Comparison of ENCODE assay signal across 3 cellular contexts in genomic region chr13:74732736-74733135, GRCh38.
TF ChIP-seq lines count a peak whose summit lies in the region.

No MANE protein-coding gene starts in this region.

TF ChIP-seq in GM23338, 12 proteins besides CTCF, POLR2A, EP300 and RAD21 (continues in another document):
- TF ChIP-seq CREB1 (CRISPR knock-in tag; IDR thresholded peaks at IDR 0.05; ENCODE audit: low read depth) (no peak), POLR2AphosphoS5 (IDR thresholded peaks at IDR 0.05; ENCODE audit: low read depth) (no peak), JUNB (IDR thresholded peaks at IDR 0.05; ENCODE audit: unreplicated experiment) (no peak), ZNF114 (CRISPR knock-in tag; IDR thresholded peaks at IDR 0.05) (no peak), ZNF331 (CRISPR knock-in tag; IDR thresholded peaks at IDR 0.05; ENCODE audit: low read depth) (no peak), EZH2 (IDR thresholded peaks at IDR 0.05; ENCODE audit: low read depth, unreplicated experiment) (no peak), NANOG (IDR thresholded peaks at IDR 0.05; ENCODE audit: borderline replicate concordance) (no peak), ZNF462 (CRISPR knock-in tag; IDR thresholded peaks at IDR 0.05) (no peak)

TF ChIP-seq in WTC11, 78 proteins besides CTCF, POLR2A, EP300 and RAD21:
- no peak for TF ChIP-seq PRDM15 (CRISPR knock-in tag; IDR thresholded peaks at IDR 0.05)
- no peak for TF ChIP-seq GTF2I (CRISPR knock-in tag; conservative IDR thresholded peaks at IDR 0.05)
- no peak for TF ChIP-seq GABPB1 (CRISPR knock-in tag; IDR thresholded peaks at IDR 0.05)
- no peak for TF ChIP-seq ZNF232 (CRISPR knock-in tag; IDR thresholded peaks at IDR 0.05)
- no peak for TF ChIP-seq RORB (CRISPR knock-in tag; IDR thresholded peaks at IDR 0.05)
- no peak for TF ChIP-seq ATF1 (CRISPR knock-in tag; IDR thresholded peaks at IDR 0.05)
- TF ChIP-seq AFF4 (CRISPR knock-in tag; IDR thresholded peaks at IDR 0.05; ENCODE audit: borderline replicate concordance) = no peak
- TF ChIP-seq NFE2L1 (CRISPR knock-in tag; IDR thresholded peaks at IDR 0.05) = no peak
- TF ChIP-seq E2F1 (CRISPR knock-in tag; IDR thresholded peaks at IDR 0.05) = no peak
- TF ChIP-seq ATF2 (CRISPR knock-in tag; IDR thresholded peaks at IDR 0.05; ENCODE audit: borderline replicate concordance, low read depth) = no peak
- TF ChIP-seq ERG (CRISPR knock-in tag; IDR thresholded peaks at IDR 0.05) = no peak
- no peak for TF ChIP-seq ESRRA (CRISPR knock-in tag; IDR thresholded peaks at IDR 0.05; ENCODE audit: borderline replicate concordance)
- no peak for TF ChIP-seq MXD4 (CRISPR knock-in tag; IDR thresholded peaks at IDR 0.05; ENCODE audit: borderline replicate concordance)
TF ChIP-seq in WTC11: peak in this region for 0.

TF ChIP-seq in H1, 55 proteins besides CTCF, POLR2A, EP300 and RAD21:
- TF ChIP-seq SIN3A (conservative IDR thresholded peaks at IDR 0.05 in 1 of 2, IDR thresholded peaks at IDR 0.05 in 1 of 2; ENCODE audit: low read depth in 1 of 2, low read length in 2 of 2) = no peak
- TF ChIP-seq SP4 (IDR thresholded peaks at IDR 0.05; ENCODE audit: low read length) = no peak
- no peak for TF ChIP-seq TAF1 (IDR thresholded peaks at IDR 0.05; ENCODE audit: low read depth, low read length)
- TF ChIP-seq MAX (IDR thresholded peaks at IDR 0.05) = no peak
- TF ChIP-seq ATF3 (IDR thresholded peaks at IDR 0.05; ENCODE audit: insufficient read depth, low read depth, low read length) = no peak
- no peak for TF ChIP-seq NANOG (IDR thresholded peaks at IDR 0.05; ENCODE audit: insufficient read depth, low read depth, low read length, poor library complexity, severe bottlenecking)
- TF ChIP-seq RBBP5 (IDR thresholded peaks at IDR 0.05; ENCODE audit: borderline replicate concordance, low read depth, low read length) = no peak
- TF ChIP-seq EZH2 (IDR thresholded peaks at IDR 0.05; ENCODE audit: low read depth, low read length, severe bottlenecking) = no peak
- no peak for TF ChIP-seq RFX5 (IDR thresholded peaks at IDR 0.05; ENCODE audit: borderline replicate concordance, low read depth, low read length)
- no peak for TF ChIP-seq CHD1 (IDR thresholded peaks at IDR 0.05; ENCODE audit: low read depth, low read length)
- TF ChIP-seq SAP30 (IDR thresholded peaks at IDR 0.05; ENCODE audit: insufficient read depth, insufficient replicate concordance, low read length) = no peak
- TF ChIP-seq GTF2F1 (IDR thresholded peaks at IDR 0.05; ENCODE audit: borderline replicate concordance, low read depth, low read length) = no peak
- TF ChIP-seq SRF (IDR thresholded peaks at IDR 0.05; ENCODE audit: low read depth, low read length) = no peak
- no peak for TF ChIP-seq KDM5A (IDR thresholded peaks at IDR 0.05; ENCODE audit: low read length)
TF ChIP-seq in H1: peak in this region for 0.
